Comparison of ENCODE assay signal across 10 cellular contexts in the genomic region with DNA sequence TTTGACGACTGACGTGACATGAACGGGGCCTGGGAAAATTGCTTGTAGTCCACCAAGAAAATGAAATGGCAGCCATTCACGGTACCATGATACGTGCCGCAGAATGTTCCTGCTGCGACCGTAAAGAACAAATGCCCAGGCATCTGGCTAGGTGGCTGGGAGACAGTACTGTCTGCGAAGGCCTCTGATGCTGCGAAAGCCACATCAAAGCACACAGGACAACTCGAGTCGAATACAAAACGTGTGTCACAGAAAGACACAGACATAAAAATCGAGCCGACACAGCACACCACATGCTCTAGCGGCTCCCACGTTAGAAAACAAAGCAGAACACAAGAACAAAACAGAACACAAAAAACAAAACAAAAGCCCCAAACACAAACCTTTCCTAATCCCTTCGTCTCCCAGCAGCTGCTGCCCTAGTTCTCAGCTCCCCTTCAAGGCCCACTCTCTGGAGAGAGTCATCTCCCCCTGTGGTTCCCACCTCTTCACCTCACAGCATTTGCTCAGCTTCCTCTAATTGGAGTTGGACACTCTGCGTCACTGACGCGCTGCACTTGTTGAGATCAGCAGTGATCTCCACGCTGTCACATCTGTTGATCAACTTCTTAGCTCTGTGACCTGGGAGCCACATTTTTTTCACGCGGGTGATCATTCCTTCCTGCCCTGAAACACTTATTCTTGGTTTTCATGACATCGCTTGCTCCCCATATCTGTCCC.
DNase-seq lines count a peak whose midpoint lies in the region; ATAC-seq lines count a peak whose summit lies in the region.
"Had no signal": no experiment of that assay in that cellular context is flagged by ENCODE, and none has a peak within 500 bp of the region (broad histone marks: within the 10 kb centered on the region; RNA-seq: fewer than 3 reads in every experiment).

No MANE protein-coding gene starts in this region.

- H3K4me3 ChIP-seq in CD8-positive, alpha-beta memory T cell (ENCODE audit: low read length) = peak overlapping the region; percentile 11
- H3K4me3 ChIP-seq: ascending aorta had no signal

- no peaks in the 10 kb centered on the region for H3K36me3 ChIP-seq in CD8-positive, alpha-beta memory T cell (ENCODE audit: insufficient read depth, low read length)

- H3K4me3 Mint-ChIP-seq in CD8-positive, alpha-beta memory T cell = peak overlapping the region; percentile 1 to 75 (median 66)
- H3K4me3 Mint-ChIP-seq in activated naive CD8-positive, alpha-beta T cell treated with anti-CD3 and anti-CD28 coated beads, Interleukin-2, amount 50 U/mL, for 24 hours = peak overlapping the region; percentile 72

- CTCF ChIA-PET in CD8-positive, alpha-beta memory T cell (lab: Charles Lee) = interaction anchor here (1.1 to 1.3 kb wide), 2 partner anchors 11 to 17 kb away, joined by 4 to 6 read pairs; no protein-coding TSS in a partner anchor

- H3K9me3 Mint-ChIP-seq in CD8-positive, alpha-beta memory T cell = no peaks in the 10 kb centered on the region
- H3K9me3 Mint-ChIP-seq in activated naive CD8-positive, alpha-beta T cell treated with anti-CD3 and anti-CD28 coated beads, Interleukin-2, amount 50 U/mL, for 24 hours = no peaks in the 10 kb centered on the region

- H3K27ac ChIP-seq in CD8-positive, alpha-beta memory T cell (ENCODE audit: low read depth, low read length) = no peak overlapping the region
- H3K27ac ChIP-seq: ascending aorta had no signal

- H3K36me3 Mint-ChIP-seq in CD8-positive, alpha-beta memory T cell = peaks cover 3 to 15% (median 15%) of the 10 kb centered on the region in 3 donors
- H3K36me3 Mint-ChIP-seq in activated naive CD8-positive, alpha-beta T cell treated with anti-CD3 and anti-CD28 coated beads, Interleukin-2, amount 50 U/mL, for 24 hours (ENCODE audit: low read depth) = peaks cover 17% of the 10 kb centered on the region

- peaks cover 61% of the 10 kb centered on the region for H3K4me1 ChIP-seq in CD8-positive, alpha-beta memory T cell (ENCODE audit: insufficient read depth, low read length)
- H3K4me1 ChIP-seq: ascending aorta had no signal

- peak in 3 of 5 donors; percentile 80 to 84 (median 84) for DNase-seq in CD8-positive, alpha-beta memory T cell
- peak; percentile 78 for DNase-seq in activated CD4-positive, alpha-beta T cell treated with anti-CD3 and anti-CD28 coated beads for 48 hours
- peak; percentile 64 for DNase-seq in activated naive CD8-positive, alpha-beta T cell treated with anti-CD3 and anti-CD28 coated beads, Interleukin-2, amount 50 U/mL, for 24 hours
- peak in 3 of 4 experiments; percentile 29 to 55 (median 36) for DNase-seq in stimulated activated CD4-positive, alpha-beta T cell treated with anti-CD3 and anti-CD28 coated beads, Interleukin-1b, Interleukin-23, amount 100 ng/mL, for 24 hours (ENCODE audit: low read depth in 4 of 4, low spot score in 1 of 4)
- no peak for DNase-seq in NCI-H82 (lab: John Stamatoyannopoulos, UW)
- DNase-seq: NCI-H526 had no signal

- H3K27me3 ChIP-seq in CD8-positive, alpha-beta memory T cell (ENCODE audit: insufficient read depth, low read length, poor library complexity, severe bottlenecking) = no peaks in the 10 kb centered on the region
- H3K27me3 ChIP-seq: ascending aorta had no signal

- peaks cover 0 to 4% of the 10 kb centered on the region in 2 donors for H3K27me3 Mint-ChIP-seq in CD8-positive, alpha-beta memory T cell
- no peaks in the 10 kb centered on the region for H3K27me3 Mint-ChIP-seq in activated naive CD8-positive, alpha-beta T cell treated with anti-CD3 and anti-CD28 coated beads, Interleukin-2, amount 50 U/mL, for 24 hours

- POLR2A ChIA-PET in CD8-positive, alpha-beta memory T cell (lab: Charles Lee) = interaction anchor here (1.2 kb wide), 1 partner anchor 10 kb away, joined by 3 read pairs; no protein-coding TSS in a partner anchor

- peak; percentile 96 for ATAC-seq in activated naive CD8-positive, alpha-beta T cell treated with anti-CD3 and anti-CD28 coated beads, Interleukin-2, amount 50 U/mL, for 24 hours
- no peak for ATAC-seq in HG02840 (IDR thresholded peaks at IDR 0.05; ENCODE audit: low FRiP score, unreplicated experiment)
- ATAC-seq in GM21786 (IDR thresholded peaks at IDR 0.05; ENCODE audit: unreplicated experiment) = no peak
- no peak for ATAC-seq in HG03354 (IDR thresholded peaks at IDR 0.05; ENCODE audit: poor library complexity, severe bottlenecking, unreplicated experiment)

- peaks cover 23 to 34% (median 26%) of the 10 kb centered on the region in 3 donors for H3K4me1 Mint-ChIP-seq in CD8-positive, alpha-beta memory T cell
- H3K4me1 Mint-ChIP-seq in activated naive CD8-positive, alpha-beta T cell treated with anti-CD3 and anti-CD28 coated beads, Interleukin-2, amount 50 U/mL, for 24 hours = peaks cover 29% of the 10 kb centered on the region

- peak overlapping the region in 7 of 8 donors; percentile 73 to 95 (median 88) for H3K27ac Mint-ChIP-seq in CD8-positive, alpha-beta memory T cell
- H3K27ac Mint-ChIP-seq in activated naive CD8-positive, alpha-beta T cell treated with anti-CD3 and anti-CD28 coated beads, Interleukin-2, amount 50 U/mL, for 24 hours = peak overlapping the region; percentile 91

- H3K9me3 ChIP-seq in CD8-positive, alpha-beta memory T cell (ENCODE audit: low read length) = no peaks in the 10 kb centered on the region
- H3K9me3 ChIP-seq: ascending aorta had no signal
